Comparison of ENCODE assay signal across 1 cellular context in genomic region chr16:68792465-68793324, GRCh38.
TF ChIP-seq lines count a peak whose summit lies in the region.

No MANE protein-coding gene starts in this region.

TF ChIP-seq in HepG2, 621 proteins besides CTCF, POLR2A, EP300 and RAD21 (continued from another document and continues in another):
- peak; percentile 75 for TF ChIP-seq PATZ1 (CRISPR knock-in tag; IDR thresholded peaks at IDR 0.05)
- no peak for TF ChIP-seq PTBP1 (IDR thresholded peaks at IDR 0.05; ENCODE audit: low read depth, low read length, poor library complexity, severe bottlenecking)
- TF ChIP-seq PRPF4 (IDR thresholded peaks at IDR 0.05; ENCODE audit: low read depth, low read length, poor library complexity, severe bottlenecking), result no peak
- 0 out of 2 replicates have a peak, but pooled peaks have one; percentile 33 for TF ChIP-seq TFDP1 (CRISPR knock-in tag; IDR thresholded peaks at IDR 0.05; ENCODE audit: borderline replicate concordance)
- peak; percentile 99 for TF ChIP-seq ZNF503 (CRISPR knock-in tag; IDR thresholded peaks at IDR 0.05)
- no peak for TF ChIP-seq ZNF775 (CRISPR knock-in tag; IDR thresholded peaks at IDR 0.05; ENCODE audit: borderline replicate concordance)
- peak; percentile 89 for TF ChIP-seq HOXA5 (CRISPR knock-in tag; IDR thresholded peaks at IDR 0.05)
- TF ChIP-seq ZNF678 (CRISPR knock-in tag; IDR thresholded peaks at IDR 0.05), result 0 out of 2 replicates have a peak, but pooled peaks have one; percentile 3
- peak; percentile 80; the same call in 1 of the 2 replicates for TF ChIP-seq ZNF615 (CRISPR knock-in tag; IDR thresholded peaks at IDR 0.05; ENCODE audit: borderline replicate concordance)
- no peak for TF ChIP-seq IKZF1 (IDR thresholded peaks at IDR 0.05)
- TF ChIP-seq FOSL1 (CRISPR knock-in tag; IDR thresholded peaks at IDR 0.05; ENCODE audit: borderline replicate concordance), result 0 out of 2 replicates have a peak, but pooled peaks have one; percentile 11
- no peak for TF ChIP-seq CENPT (CRISPR knock-in tag; IDR thresholded peaks at IDR 0.05; ENCODE audit: low read depth)
- no peak for TF ChIP-seq ZNF513 (CRISPR knock-in tag; conservative IDR thresholded peaks at IDR 0.05)
- TF ChIP-seq CENPBD1 (CRISPR knock-in tag; IDR thresholded peaks at IDR 0.05; ENCODE audit: borderline replicate concordance, low read depth), result no peak
- peak; percentile 9; the same call in 1 of the 2 replicates for TF ChIP-seq RBAK (CRISPR knock-in tag; IDR thresholded peaks at IDR 0.05)
- peak; percentile 71 for TF ChIP-seq ZNF460 (CRISPR knock-in tag; IDR thresholded peaks at IDR 0.05; ENCODE audit: borderline replicate concordance)
- TF ChIP-seq, protein P1, sequence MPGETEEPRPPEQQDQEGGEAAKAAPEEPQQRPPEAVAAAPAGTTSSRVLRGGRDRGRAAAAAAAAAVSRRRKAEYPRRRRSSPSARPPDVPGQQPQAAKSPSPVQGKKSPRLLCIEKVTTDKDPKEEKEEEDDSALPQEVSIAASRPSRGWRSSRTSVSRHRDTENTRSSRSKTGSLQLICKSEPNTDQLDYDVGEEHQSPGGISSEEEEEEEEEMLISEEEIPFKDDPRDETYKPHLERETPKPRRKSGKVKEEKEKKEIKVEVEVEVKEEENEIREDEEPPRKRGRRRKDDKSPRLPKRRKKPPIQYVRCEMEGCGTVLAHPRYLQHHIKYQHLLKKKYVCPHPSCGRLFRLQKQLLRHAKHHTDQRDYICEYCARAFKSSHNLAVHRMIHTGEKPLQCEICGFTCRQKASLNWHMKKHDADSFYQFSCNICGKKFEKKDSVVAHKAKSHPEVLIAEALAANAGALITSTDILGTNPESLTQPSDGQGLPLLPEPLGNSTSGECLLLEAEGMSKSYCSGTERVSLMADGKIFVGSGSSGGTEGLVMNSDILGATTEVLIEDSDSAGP (CRISPR knock-in tag; IDR thresholded peaks at IDR 0.05; ENCODE audit: borderline replicate concordance), result peak; percentile 55; the same call in 1 of the 2 replicates
- no peak for TF ChIP-seq FOXM1 (CRISPR knock-in tag; IDR thresholded peaks at IDR 0.05)
- peak; percentile 46 for TF ChIP-seq TBL1XR1 (IDR thresholded peaks at IDR 0.05; ENCODE audit: borderline replicate concordance, low read length, partially characterized antibody)
- TF ChIP-seq, protein P2, sequence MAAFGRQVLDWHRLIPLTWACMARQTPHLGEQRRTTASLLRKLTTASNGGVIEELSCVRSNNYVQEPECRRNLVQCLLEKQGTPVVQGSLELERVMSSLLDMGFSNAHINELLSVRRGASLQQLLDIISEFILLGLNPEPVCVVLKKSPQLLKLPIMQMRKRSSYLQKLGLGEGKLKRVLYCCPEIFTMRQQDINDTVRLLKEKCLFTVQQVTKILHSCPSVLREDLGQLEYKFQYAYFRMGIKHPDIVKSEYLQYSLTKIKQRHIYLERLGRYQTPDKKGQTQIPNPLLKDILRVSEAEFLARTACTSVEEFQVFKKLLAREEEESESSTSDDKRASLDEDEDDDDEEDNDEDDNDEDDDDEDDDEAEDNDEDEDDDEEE (CRISPR knock-in tag; IDR thresholded peaks at IDR 0.05), result peak; percentile 44; the same call in 1 of the 2 replicates
- TF ChIP-seq ZNF234 (CRISPR knock-in tag; conservative IDR thresholded peaks at IDR 0.05), result no peak
- TF ChIP-seq MTA3 (CRISPR knock-in tag; IDR thresholded peaks at IDR 0.05), result no peak
- no peak for TF ChIP-seq ZNF839 (CRISPR knock-in tag; IDR thresholded peaks at IDR 0.05; ENCODE audit: borderline replicate concordance)
- no peak for TF ChIP-seq ZNF740 (CRISPR knock-in tag; IDR thresholded peaks at IDR 0.05)
- TF ChIP-seq RFX1 (IDR thresholded peaks at IDR 0.05), result no peak
- peak; percentile 94 for TF ChIP-seq MED1 (CRISPR knock-in tag; IDR thresholded peaks at IDR 0.05)
- TF ChIP-seq CENPX (CRISPR knock-in tag; IDR thresholded peaks at IDR 0.05), result no peak
- TF ChIP-seq ZNF878 (CRISPR knock-in tag; IDR thresholded peaks at IDR 0.05), result peak; percentile 60; the same call in 1 of the 2 replicates
- TF ChIP-seq HHEX (CRISPR knock-in tag; IDR thresholded peaks at IDR 0.05), result peak; percentile 75; the same call in 1 of the 2 replicates
- no peak for TF ChIP-seq MLLT10 (CRISPR knock-in tag; IDR thresholded peaks at IDR 0.05)
- TF ChIP-seq, protein P3, sequence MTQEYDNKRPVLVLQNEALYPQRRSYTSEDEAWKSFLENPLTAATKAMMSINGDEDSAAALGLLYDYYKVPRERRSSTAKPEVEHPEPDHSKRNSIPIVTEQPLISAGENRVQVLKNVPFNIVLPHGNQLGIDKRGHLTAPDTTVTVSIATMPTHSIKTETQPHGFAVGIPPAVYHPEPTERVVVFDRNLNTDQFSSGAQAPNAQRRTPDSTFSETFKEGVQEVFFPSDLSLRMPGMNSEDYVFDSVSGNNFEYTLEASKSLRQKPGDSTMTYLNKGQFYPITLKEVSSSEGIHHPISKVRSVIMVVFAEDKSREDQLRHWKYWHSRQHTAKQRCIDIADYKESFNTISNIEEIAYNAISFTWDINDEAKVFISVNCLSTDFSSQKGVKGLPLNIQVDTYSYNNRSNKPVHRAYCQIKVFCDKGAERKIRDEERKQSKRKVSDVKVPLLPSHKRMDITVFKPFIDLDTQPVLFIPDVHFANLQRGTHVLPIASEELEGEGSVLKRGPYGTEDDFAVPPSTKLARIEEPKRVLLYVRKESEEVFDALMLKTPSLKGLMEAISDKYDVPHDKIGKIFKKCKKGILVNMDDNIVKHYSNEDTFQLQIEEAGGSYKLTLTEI (CRISPR knock-in tag; conservative IDR thresholded peaks at IDR 0.05), result no peak
- TF ChIP-seq, protein P4, sequence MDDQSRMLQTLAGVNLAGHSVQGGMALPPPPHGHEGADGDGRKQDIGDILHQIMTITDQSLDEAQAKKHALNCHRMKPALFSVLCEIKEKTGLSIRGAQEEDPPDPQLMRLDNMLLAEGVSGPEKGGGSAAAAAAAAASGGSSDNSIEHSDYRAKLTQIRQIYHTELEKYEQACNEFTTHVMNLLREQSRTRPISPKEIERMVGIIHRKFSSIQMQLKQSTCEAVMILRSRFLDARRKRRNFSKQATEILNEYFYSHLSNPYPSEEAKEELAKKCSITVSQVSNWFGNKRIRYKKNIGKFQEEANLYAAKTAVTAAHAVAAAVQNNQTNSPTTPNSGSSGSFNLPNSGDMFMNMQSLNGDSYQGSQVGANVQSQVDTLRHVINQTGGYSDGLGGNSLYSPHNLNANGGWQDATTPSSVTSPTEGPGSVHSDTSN (CRISPR knock-in tag; IDR thresholded peaks at IDR 0.05; ENCODE audit: borderline replicate concordance), result 0 out of 2 replicates have a peak, but pooled peaks have one; percentile 36
- TF ChIP-seq ZNF670 (CRISPR knock-in tag; IDR thresholded peaks at IDR 0.05; ENCODE audit: borderline replicate concordance), result peak; percentile 78
- TF ChIP-seq, protein P5, sequence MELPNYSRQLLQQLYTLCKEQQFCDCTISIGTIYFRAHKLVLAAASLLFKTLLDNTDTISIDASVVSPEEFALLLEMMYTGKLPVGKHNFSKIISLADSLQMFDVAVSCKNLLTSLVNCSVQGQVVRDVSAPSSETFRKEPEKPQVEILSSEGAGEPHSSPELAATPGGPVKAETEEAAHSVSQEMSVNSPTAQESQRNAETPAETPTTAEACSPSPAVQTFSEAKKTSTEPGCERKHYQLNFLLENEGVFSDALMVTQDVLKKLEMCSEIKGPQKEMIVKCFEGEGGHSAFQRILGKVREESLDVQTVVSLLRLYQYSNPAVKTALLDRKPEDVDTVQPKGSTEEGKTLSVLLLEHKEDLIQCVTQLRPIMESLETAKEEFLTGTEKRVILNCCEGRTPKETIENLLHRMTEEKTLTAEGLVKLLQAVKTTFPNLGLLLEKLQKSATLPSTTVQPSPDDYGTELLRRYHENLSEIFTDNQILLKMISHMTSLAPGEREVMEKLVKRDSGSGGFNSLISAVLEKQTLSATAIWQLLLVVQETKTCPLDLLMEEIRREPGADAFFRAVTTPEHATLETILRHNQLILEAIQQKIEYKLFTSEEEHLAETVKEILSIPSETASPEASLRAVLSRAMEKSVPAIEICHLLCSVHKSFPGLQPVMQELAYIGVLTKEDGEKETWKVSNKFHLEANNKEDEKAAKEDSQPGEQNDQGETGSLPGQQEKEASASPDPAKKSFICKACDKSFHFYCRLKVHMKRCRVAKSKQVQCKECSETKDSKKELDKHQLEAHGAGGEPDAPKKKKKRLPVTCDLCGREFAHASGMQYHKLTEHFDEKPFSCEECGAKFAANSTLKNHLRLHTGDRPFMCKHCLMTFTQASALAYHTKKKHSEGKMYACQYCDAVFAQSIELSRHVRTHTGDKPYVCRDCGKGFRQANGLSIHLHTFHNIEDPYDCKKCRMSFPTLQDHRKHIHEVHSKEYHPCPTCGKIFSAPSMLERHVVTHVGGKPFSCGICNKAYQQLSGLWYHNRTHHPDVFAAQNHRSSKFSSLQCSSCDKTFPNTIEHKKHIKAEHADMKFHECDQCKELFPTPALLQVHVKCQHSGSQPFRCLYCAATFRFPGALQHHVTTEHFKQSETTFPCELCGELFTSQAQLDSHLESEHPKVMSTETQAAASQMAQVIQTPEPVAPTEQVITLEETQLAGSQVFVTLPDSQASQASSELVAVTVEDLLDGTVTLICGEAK (IDR thresholded peaks at IDR 0.05), result no peak
- TF ChIP-seq, protein P5 (CRISPR knock-in tag; IDR thresholded peaks at IDR 0.05), result no peak; the same call in 1 of the 2 replicates
